Comparison of ENCODE assay signal across 16 cellular contexts in genomic region chr19:43766755-43767043, GRCh38. TPM values are rescaled to one million over a fixed set of nuclear protein-coding genes. Genes with fewer than 3 reads are reported as not detected.
DNase-seq lines count a peak whose midpoint lies in the region; ATAC-seq and TF ChIP-seq lines count a peak whose summit lies in the region.
"Had no signal": no experiment of that assay in that cellular context is flagged by ENCODE, and none has a peak within 500 bp of the region (broad histone marks: within the 10 kb centered on the region; RNA-seq: fewer than 3 reads in every experiment).

No MANE protein-coding gene starts in this region.

- peak overlapping the region; percentile 74 for H3K4me3 Mint-ChIP-seq in activated naive CD4-positive, alpha-beta T cell treated with anti-CD3 and anti-CD28 coated beads, Interleukin-2, amount 50 U/mL, for 24 hours
- peak overlapping the region in 1 of 3 donors; percentile 57 for H3K4me3 Mint-ChIP-seq in T-cell
- peak overlapping the region; percentile 58 to 64 for H3K4me3 Mint-ChIP-seq in effector memory CD8-positive, alpha-beta T cell
- H3K4me3 Mint-ChIP-seq: nephron had no signal

- ATAC-seq in T-cell (replicated peaks in 1 of 4), result no peak
- ATAC-seq in effector memory CD8-positive, alpha-beta T cell (replicated peaks), result no peak
- ATAC-seq in psoas muscle, result no peak
- no peak for ATAC-seq in right lobe of liver

- H3K4me3 ChIP-seq in thymus (ENCODE audit: low read length) (no peak overlapping the region), psoas muscle (no peak overlapping the region), ovary (no peak overlapping the region), right lobe of liver (no peak overlapping the region)
- H3K4me3 ChIP-seq: dorsolateral prefrontal cortex had no signal

- no peaks in the 10 kb centered on the region for H3K9me3 Mint-ChIP-seq in activated naive CD4-positive, alpha-beta T cell treated with anti-CD3 and anti-CD28 coated beads, Interleukin-2, amount 50 U/mL, for 24 hours
- no peaks in the 10 kb centered on the region for H3K9me3 Mint-ChIP-seq in T-cell
- no peaks in the 10 kb centered on the region for H3K9me3 Mint-ChIP-seq in effector memory CD8-positive, alpha-beta T cell
- H3K9me3 Mint-ChIP-seq: nephron had no signal

- TF ChIP-seq CTCF in psoas muscle (IDR thresholded peaks at IDR 0.05) (no peak), ovary (IDR thresholded peaks at IDR 0.05) (no peak), right lobe of liver (IDR thresholded peaks at IDR 0.05) (no peak)

- TF ChIP-seq EP300 in ovary (IDR thresholded peaks at IDR 0.05), result no peak

- H3K36me3 ChIP-seq in thymus (ENCODE audit: control insufficient read depth, insufficient read depth) (peaks cover 29% of the 10 kb centered on the region), psoas muscle (ENCODE audit: insufficient read depth in 1 of 2, low read depth in 1 of 2) (no peaks in the 10 kb centered on the region), ovary (no peaks in the 10 kb centered on the region), right lobe of liver (no peaks in the 10 kb centered on the region)
- H3K36me3 ChIP-seq: BE2C had no signal

- POLR2A ChIA-PET in T-cell (lab: Charles Lee), result no interaction called here

- TF ChIP-seq POLR2A in ovary (IDR thresholded peaks at IDR 0.05), result no peak
- TF ChIP-seq POLR2A in right lobe of liver (IDR thresholded peaks at IDR 0.05), result no peak

- H3K27ac ChIP-seq in thymus (ENCODE audit: low read depth) (peak overlapping the region; percentile 37), psoas muscle (no peak overlapping the region), ovary (no peak overlapping the region), right lobe of liver (no peak overlapping the region)

- no peaks in the 10 kb centered on the region for H3K9me3 ChIP-seq in thymus (ENCODE audit: control insufficient read depth)
- no peaks in the 10 kb centered on the region for H3K9me3 ChIP-seq in psoas muscle
- H3K9me3 ChIP-seq in ovary, result no peaks in the 10 kb centered on the region
- H3K9me3 ChIP-seq in right lobe of liver, result no peaks in the 10 kb centered on the region
- H3K9me3 ChIP-seq: BE2C had no signal

- no peaks in the 10 kb centered on the region for H3K27me3 Mint-ChIP-seq in activated naive CD4-positive, alpha-beta T cell treated with anti-CD3 and anti-CD28 coated beads, Interleukin-2, amount 50 U/mL, for 24 hours
- H3K27me3 Mint-ChIP-seq in T-cell, result no peaks in the 10 kb centered on the region
- H3K27me3 Mint-ChIP-seq in effector memory CD8-positive, alpha-beta T cell, result no peaks in the 10 kb centered on the region

- H3K27ac Mint-ChIP-seq in activated naive CD4-positive, alpha-beta T cell treated with anti-CD3 and anti-CD28 coated beads, Interleukin-2, amount 50 U/mL, for 24 hours, result peak overlapping the region; percentile 85
- peak overlapping the region; percentile 90 to 91 for H3K27ac Mint-ChIP-seq in T-cell
- peak overlapping the region; percentile 87 to 92 for H3K27ac Mint-ChIP-seq in effector memory CD8-positive, alpha-beta T cell
- H3K27ac Mint-ChIP-seq: nephron had no signal

- H3K27me3 ChIP-seq in thymus (ENCODE audit: control insufficient read depth, insufficient read depth) (no peaks in the 10 kb centered on the region), psoas muscle (ENCODE audit: insufficient read depth in 3 of 3, low read length in 2 of 3) (peaks cover 0 to 5% (median 3%) of the 10 kb centered on the region in 3 donors), ovary (no peaks in the 10 kb centered on the region), right lobe of liver (no peaks in the 10 kb centered on the region)
- H3K27me3 ChIP-seq: BE2C, dorsolateral prefrontal cortex had no signal

- peaks cover 62% of the 10 kb centered on the region for H3K4me1 Mint-ChIP-seq in activated naive CD4-positive, alpha-beta T cell treated with anti-CD3 and anti-CD28 coated beads, Interleukin-2, amount 50 U/mL, for 24 hours
- peaks cover 30 to 50% (median 48%) of the 10 kb centered on the region in 3 donors for H3K4me1 Mint-ChIP-seq in T-cell
- H3K4me1 Mint-ChIP-seq in effector memory CD8-positive, alpha-beta T cell (ENCODE audit: low read depth in 2 of 2), result peaks cover 33 to 36% of the 10 kb centered on the region in 2 donors
- H3K4me1 Mint-ChIP-seq: nephron had no signal

- CTCF ChIA-PET in T-cell (lab: Charles Lee), result interaction anchor here in 1 of 2 donors (0.5 kb wide), 1 partner anchor 11 kb away, joined by 3 read pairs; no protein-coding TSS in a partner anchor

- peaks cover 16% of the 10 kb centered on the region for H3K36me3 Mint-ChIP-seq in activated naive CD4-positive, alpha-beta T cell treated with anti-CD3 and anti-CD28 coated beads, Interleukin-2, amount 50 U/mL, for 24 hours
- peaks cover 14% of the 10 kb centered on the region for H3K36me3 Mint-ChIP-seq in T-cell
- H3K36me3 Mint-ChIP-seq in effector memory CD8-positive, alpha-beta T cell (ENCODE audit: insufficient read depth), result peaks cover 11% of the 10 kb centered on the region

- H3K4me1 ChIP-seq in thymus (ENCODE audit: control insufficient read depth, insufficient read depth, low read length), result peaks cover 4% of the 10 kb centered on the region
- H3K4me1 ChIP-seq in psoas muscle, result no peaks in the 10 kb centered on the region
- H3K4me1 ChIP-seq in ovary (ENCODE audit: insufficient read depth), result no peaks in the 10 kb centered on the region
- no peaks in the 10 kb centered on the region for H3K4me1 ChIP-seq in right lobe of liver
- H3K4me1 ChIP-seq: BE2C had no signal

- intact Hi-C loops in psoas muscle (cut with DNase I) (no loop called here), ovary (cut with DNase I) (no loop called here), right lobe of liver (cut with DNase I) (no loop called here)

- 90% methylated on average over 4 of the region's 4 CpGs for WGBS in thymus
- 69 to 72% (median 72%) methylated on average over 4 of the region's 4 CpGs for WGBS in psoas muscle, 3 donors
- 65 to 67% (median 66%) methylated on average over 4 of the region's 4 CpGs for WGBS in ovary, 3 donors
- WGBS in right lobe of liver (ENCODE audit: insufficient coverage, low coverage, low lambda C conversion rate, missing lambda C conversion rate), result no CpG with 5 or more reads among the region's 4 CpGs

- no peak for DNase-seq in activated naive CD4-positive, alpha-beta T cell (lab: John Stamatoyannopoulos, UW)
- DNase-seq in T-cell (no peak), psoas muscle (no peak), ovary (no peak), right lobe of liver (no peak)
- DNase-seq in effector memory CD8-positive, alpha-beta T cell, result no peak
- DNase-seq: dorsolateral prefrontal cortex, foreskin melanocyte, NCI-H1048 had no signal

RNA-seq across cellular contexts. Expression of gene SMG9, which starts 11.9 kb away (rescaled TPM):
- total RNA-seq in T-cell (10 to 100 TPM; 50.3 to 64.3 (median 56.8) TPM), psoas muscle (10 to 100 TPM; 11.6 to 27.1 (median 15.1) TPM), ovary (10 to 100 TPM; 13.9 to 34.8 (median 24.2) TPM), right lobe of liver (10 to 100 TPM in 2 of 6 experiments, 1 to 10 TPM in 4; 6.5 to 13.5 (median 9.8) TPM)
- polyA plus RNA-seq in thymus (36.9 TPM), psoas muscle (10 to 100 TPM; 10.1 to 29.1 (median 13.7) TPM), ovary (10 to 100 TPM; 15.7 to 15.9 TPM)

RNA-seq across cellular contexts. Expression of gene KCNN4, which starts 14.1 kb away (rescaled TPM):
- total RNA-seq in T-cell (10 to 100 TPM; 21.9 to 90.1 (median 37.6) TPM), psoas muscle (under 1 TPM; 0.26 to 0.89 (median 0.40) TPM), ovary (1 to 10 TPM in 5 of 7 donors, under 1 TPM in 2; 0.61 to 9.1 (median 2.6) TPM), right lobe of liver (1 to 10 TPM in 1 of 6 experiments, under 1 TPM in 4, not detected in 1; 0.18 to 1.4 (median 0.27) TPM)
- polyA plus RNA-seq in thymus (22.9 TPM), psoas muscle (under 1 TPM; 0.09 to 0.43 (median 0.21) TPM), ovary (under 1 TPM; 0.28 to 0.71 TPM)

RNA-seq across cellular contexts. Expression of gene LYPD5, which starts 35.5 kb away (rescaled TPM):
- under 1 TPM in 4 of 5 donors, not detected in 1; 0.20 to 0.70 (median 0.58) TPM for total RNA-seq in T-cell
- polyA plus RNA-seq in thymus, result 3.2 TPM
- total RNA-seq in psoas muscle, result under 1 TPM; 0.23 to 0.79 (median 0.58) TPM
- polyA plus RNA-seq in psoas muscle, result under 1 TPM; 0.22 to 0.27 (median 0.26) TPM
- total RNA-seq in ovary, result 1 to 10 TPM in 2 of 7 donors, under 1 TPM in 5; 0.25 to 1.9 (median 0.79) TPM
- polyA plus RNA-seq in ovary, result 1 to 10 TPM in 1 of 2 donors, under 1 TPM in 1; 0.27 to 1.9 TPM
- under 1 TPM in 2 of 6 experiments, not detected in 4; 0.80 to 0.87 TPM for total RNA-seq in right lobe of liver

RNA-seq across cellular contexts. Expression of gene IRGC, which starts 50.8 kb away (rescaled TPM):
- total RNA-seq in T-cell (not detected), psoas muscle (not detected), ovary (not detected), right lobe of liver (not detected)
- polyA plus RNA-seq in thymus (0.02 TPM), psoas muscle (not detected), ovary (not detected)
- total RNA-seq: dorsolateral prefrontal cortex, kidney epithelial cell, NCI-H460 had no signal
- polyA plus RNA-seq: adipose tissue had no signal
